Comparison of ENCODE assay signal across 15 cellular contexts in the genomic region with DNA sequence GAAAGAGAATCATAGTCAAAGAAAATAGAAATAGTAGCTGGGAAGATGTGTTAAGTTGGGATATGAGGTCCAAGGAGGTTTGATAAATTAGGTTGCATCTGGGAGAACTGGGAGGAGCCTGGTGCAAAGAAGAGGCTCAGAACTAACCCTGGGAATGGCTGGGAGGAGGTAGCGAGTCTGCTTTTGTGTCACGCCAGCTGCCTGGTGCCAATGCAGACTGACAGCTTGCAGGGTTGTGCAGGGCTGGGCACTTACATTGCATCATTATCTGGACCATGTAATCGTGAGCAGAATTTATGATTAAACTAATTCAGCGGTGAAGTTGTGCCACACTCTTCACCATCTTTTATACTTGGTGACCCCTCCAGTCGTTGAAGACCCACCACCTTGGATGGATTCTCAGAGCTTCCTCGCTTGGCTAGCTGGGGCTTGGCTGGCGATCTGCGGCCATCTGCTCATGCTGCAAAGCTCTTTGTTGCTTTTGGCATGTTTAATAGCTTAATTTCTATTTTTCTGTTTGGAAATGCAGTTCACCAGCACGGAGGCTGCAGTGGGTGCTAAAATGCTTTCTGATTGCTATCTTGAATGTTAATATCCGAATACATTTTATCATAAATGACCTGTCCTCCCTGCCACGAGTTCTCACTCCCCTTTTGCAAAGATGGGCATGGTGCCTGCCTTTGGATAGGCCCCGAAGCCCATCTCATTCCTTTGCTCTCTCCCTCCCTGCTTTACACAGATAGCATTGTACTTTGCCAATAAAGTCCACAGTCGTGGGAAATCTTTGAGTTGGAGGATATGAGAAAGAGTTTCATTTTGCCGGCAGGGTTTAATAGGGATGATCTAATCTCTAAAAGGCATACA.
A peak's percentile ranks its signal among the peaks of the same experiment; 100 is the strongest.
DNase-seq lines count a peak whose midpoint lies in the region; ATAC-seq and TF ChIP-seq lines count a peak whose summit lies in the region.
"Had no signal": no experiment of that assay in that cellular context is flagged by ENCODE, and none has a peak within 500 bp of the region (broad histone marks: within the 10 kb centered on the region; RNA-seq: fewer than 3 reads in every experiment).

No MANE protein-coding gene starts in this region.

- intact Hi-C loops in sciatic nerve (cut with DNase I), result no loop called here
- intact Hi-C loops in CD4-positive, alpha-beta memory T cell (cut with micrococcal nuclease), result no loop called here

- ATAC-seq in DND-41 (ENCODE audit: insufficient read depth, low read depth), result no peak
- peak; percentile 74 for ATAC-seq in sciatic nerve
- no peak for ATAC-seq in GM18505 (IDR thresholded peaks at IDR 0.05; ENCODE audit: unreplicated experiment)
- ATAC-seq in GM21526 (IDR thresholded peaks at IDR 0.05; ENCODE audit: low FRiP score, unreplicated experiment), result no peak

- no peak for DNase-seq in DND-41
- DNase-seq in NCI-H69 (lab: John Stamatoyannopoulos, UW), result peak; percentile 52
- DNase-seq in fibroblast of lung (ENCODE audit: low read depth in 2 of 2), result peak; percentile 38 to 51
- no peak for DNase-seq in sciatic nerve (ENCODE audit: low spot score)
- no peak for DNase-seq in LoVo (ENCODE audit: low spot score)
- DNase-seq in CD4-positive, alpha-beta memory T cell, result no peak
- DNase-seq: cortex of kidney, thyroid gland had no signal

- peaks cover 0 to 5% (median 2%) of the 10 kb centered on the region in 4 donors for H3K4me1 Mint-ChIP-seq in CD4-positive, alpha-beta memory T cell

- no peak for TF ChIP-seq POLR2A in GM18505 (IDR thresholded peaks at IDR 0.05; ENCODE audit: borderline replicate concordance, extremely low read depth, insufficient read depth, insufficient read length)

- H3K27ac Mint-ChIP-seq in CD4-positive, alpha-beta memory T cell, result peak overlapping the region in 2 of 7 donors; percentile 12 to 59
- H3K27ac Mint-ChIP-seq: activated T-helper 2 cell treated with anti-CD3 and anti-CD28 coated beads, Interferon-gamma antibody, Interleukin-2, Interleukin-4, amounts not matched to agents 10 μg/mL and 5 μg/mL and 100 μg/mL, durations not matched to agents 14 hours and 24 hours and 36 hours had no signal

- H3K9ac ChIP-seq in DND-41 (ENCODE audit: low read depth, low read length), result no peak overlapping the region
- no peak overlapping the region for H3K9ac ChIP-seq in fibroblast of lung (ENCODE audit: insufficient read depth, low read length)
- H3K9ac ChIP-seq: parathyroid adenoma had no signal

- H3K27ac ChIP-seq in DND-41 (ENCODE audit: low read length) (0 out of 2 replicates have a peak overlapping the region, but pooled peaks have one; percentile 30), fibroblast of lung (ENCODE audit: insufficient read depth, low read length) (no peak overlapping the region)
- no peak overlapping the region for H3K27ac ChIP-seq in CD4-positive, alpha-beta memory T cell (ENCODE audit: low read depth, low read length)
- H3K27ac ChIP-seq: C4-2B, parathyroid adenoma, SK-N-MC, thyroid gland had no signal

- TF ChIP-seq CTCF in DND-41 (IDR thresholded peaks at IDR 0.05; ENCODE audit: borderline replicate concordance, extremely low read depth, low read length, poor library complexity, severe bottlenecking) (no peak), fibroblast of lung (conservative IDR thresholded peaks at IDR 0.05 in 1 of 2, IDR thresholded peaks at IDR 0.05 in 1 of 2; ENCODE audit: low read depth in 1 of 2, low read length in 2 of 2) (no peak)

- H3K9me3 ChIP-seq in DND-41 (ENCODE audit: insufficient read depth, low read length, severe bottlenecking), result no peaks in the 10 kb centered on the region
- H3K9me3 ChIP-seq in fibroblast of lung (ENCODE audit: control insufficient read depth, insufficient read depth, low read depth, low read length), result no peaks in the 10 kb centered on the region
- no peaks in the 10 kb centered on the region for H3K9me3 ChIP-seq in CD4-positive, alpha-beta memory T cell (ENCODE audit: control insufficient read depth in 1 of 2, low read length in 2 of 2)
- H3K9me3 ChIP-seq: HAP-1, thyroid gland had no signal

- H3K36me3 Mint-ChIP-seq in CD4-positive, alpha-beta memory T cell, result peaks cover 0 to 5% of the 10 kb centered on the region in 2 donors

- H3K4me2 ChIP-seq in DND-41 (ENCODE audit: insufficient read depth, low read length) (no peak overlapping the region), fibroblast of lung (ENCODE audit: extremely low read depth, insufficient read depth, low read length) (peak overlapping the region; percentile 17)

- POLR2A ChIA-PET in CD4-positive, alpha-beta memory T cell (lab: Charles Lee; ENCODE audit: partially characterized antibody), result no interaction called here

- H3K79me2 ChIP-seq in DND-41 (ENCODE audit: insufficient read depth, low read length), result peaks cover 3% of the 10 kb centered on the region; the same call in 1 of the 2 replicates
- H3K79me2 ChIP-seq in fibroblast of lung (ENCODE audit: control insufficient read depth, insufficient read depth, low read length), result no peaks in the 10 kb centered on the region

- H3K4me1 ChIP-seq in DND-41 (ENCODE audit: insufficient read depth, low read length) (peaks cover 54% of the 10 kb centered on the region), fibroblast of lung (ENCODE audit: control insufficient read depth, extremely low read depth, insufficient read depth, low read length) (peaks cover 7% of the 10 kb centered on the region)
- no peaks in the 10 kb centered on the region for H3K4me1 ChIP-seq in CD4-positive, alpha-beta memory T cell (ENCODE audit: insufficient read depth, low read length)
- H3K4me1 ChIP-seq: thyroid gland had no signal

- H3K4me3 ChIP-seq in DND-41 (ENCODE audit: low read depth in 1 of 2, low read length in 2 of 2) (no peak overlapping the region), fibroblast of lung (replicated peaks in 1 of 4; ENCODE audit: control extremely low read depth in 1 of 4, insufficient read depth in 1 of 4, low read depth in 3 of 4, low read length in 4 of 4) (no peak overlapping the region)
- no peak overlapping the region for H3K4me3 ChIP-seq in CD4-positive, alpha-beta memory T cell (ENCODE audit: low read length in 2 of 2)
- H3K4me3 ChIP-seq: HAP-1, SK-N-MC, thyroid gland had no signal

- no peak overlapping the region for H3K4me3 Mint-ChIP-seq in CD4-positive, alpha-beta memory T cell

- no peaks in the 10 kb centered on the region for H3K27me3 Mint-ChIP-seq in CD4-positive, alpha-beta memory T cell

- no peaks in the 10 kb centered on the region for H3K27me3 ChIP-seq in DND-41 (ENCODE audit: insufficient read depth, low read length, poor library complexity)
- H3K27me3 ChIP-seq in fibroblast of lung (ENCODE audit: control insufficient read depth, insufficient read depth, low read length), result no peaks in the 10 kb centered on the region
- no peaks in the 10 kb centered on the region for H3K27me3 ChIP-seq in CD4-positive, alpha-beta memory T cell (ENCODE audit: insufficient read depth, low read length)
- H3K27me3 ChIP-seq: thyroid gland had no signal

- H3K36me3 ChIP-seq in DND-41 (ENCODE audit: insufficient read depth, low read length) (no peaks in the 10 kb centered on the region), fibroblast of lung (ENCODE audit: control insufficient read depth, insufficient read depth, low read length) (no peaks in the 10 kb centered on the region)
- H3K36me3 ChIP-seq in CD4-positive, alpha-beta memory T cell (ENCODE audit: insufficient read depth, low read length), result no peaks in the 10 kb centered on the region
- H3K36me3 ChIP-seq: HAP-1, thyroid gland had no signal

- H2AFZ ChIP-seq in DND-41 (ENCODE audit: low read depth, low read length) (no peak overlapping the region), fibroblast of lung (ENCODE audit: low read length) (no peak overlapping the region)
- H2AFZ ChIP-seq: parathyroid adenoma had no signal

- H4K20me1 ChIP-seq in DND-41 (ENCODE audit: insufficient read depth, low read length) (no peaks in the 10 kb centered on the region), fibroblast of lung (ENCODE audit: control insufficient read depth, extremely low read depth, insufficient read depth, low read length) (no peaks in the 10 kb centered on the region)

- CTCF ChIA-PET in CD4-positive, alpha-beta memory T cell (lab: Charles Lee; ENCODE audit: partially characterized antibody), result no interaction called here

- no peaks in the 10 kb centered on the region for H3K9me3 Mint-ChIP-seq in CD4-positive, alpha-beta memory T cell
- H3K9me3 Mint-ChIP-seq: activated T-helper 2 cell treated with anti-CD3 and anti-CD28 coated beads, Interferon-gamma antibody, Interleukin-2, Interleukin-4, amounts not matched to agents 10 μg/mL and 5 μg/mL and 100 μg/mL, durations not matched to agents 14 hours and 24 hours and 36 hours had no signal

Comparison
In these comparisons a context has a peak if more than half of its experiments do, and no peak if none do; other contexts are left out.
1. DNase-seq: peak in NCI-H69 (single experiment) and fibroblast of lung (2 of 2); none in DND-41 (single experiment), sciatic nerve (single experiment), LoVo (single experiment) and CD4-positive, alpha-beta memory T cell (0 of 5).